ENCODE assay signal across 7 cellular contexts in genomic region chr7:47786557-47787248, GRCh38.
A peak's percentile ranks its signal among the peaks of the same experiment; 100 is the strongest.
DNase-seq lines count a peak whose midpoint lies in the region; ATAC-seq and TF ChIP-seq lines count a peak whose summit lies in the region.

No MANE protein-coding gene starts in this region.

- intact Hi-C loops in lower leg skin (cut with DNase I; ENCODE audit: low total_unique reads) = no loop called here
- intact Hi-C loops in upper lobe of right lung (cut with DNase I) = no loop called here

- H3K4me3 ChIP-seq in lower leg skin (ENCODE audit: low read depth, poor library complexity, severe bottlenecking) (no peak overlapping the region), upper lobe of right lung (no peak overlapping the region)

- H3K9me3 Mint-ChIP-seq in chondrocyte (ENCODE audit: low read depth) = peaks cover 3% of the 10 kb centered on the region

- H3K9me3 ChIP-seq in upper lobe of right lung = no peaks in the 10 kb centered on the region

- H3K36me3 ChIP-seq in upper lobe of right lung = no peaks in the 10 kb centered on the region

- no peak overlapping the region for H3K27ac ChIP-seq in upper lobe of right lung

- ATAC-seq in upper lobe of right lung (peak; percentile 77), GM19463 (IDR thresholded peaks at IDR 0.05; ENCODE audit: unreplicated experiment) (no peak), GM19351 (IDR thresholded peaks at IDR 0.05; ENCODE audit: unreplicated experiment) (no peak)

- no peak for TF ChIP-seq POLR2A in lower leg skin (IDR thresholded peaks at IDR 0.05)

- H3K27me3 Mint-ChIP-seq in chondrocyte (ENCODE audit: low read depth) = no peaks in the 10 kb centered on the region

- no peak overlapping the region for H3K4me3 Mint-ChIP-seq in chondrocyte (ENCODE audit: unreplicated experiment)

- no peaks in the 10 kb centered on the region for H3K27me3 ChIP-seq in upper lobe of right lung

- peak; percentile 55 for DNase-seq in HuH-7 (ENCODE audit: low spot score)
- no peak for DNase-seq in chondrocyte (ENCODE audit: low spot score)
- DNase-seq in lower leg skin (ENCODE audit: low spot score in 2 of 2) = peak; percentile 73 to 91
- DNase-seq in upper lobe of right lung = no peak
- DNase-seq in GM10266 (ENCODE audit: extremely low spot score) = no peak

- H3K4me1 Mint-ChIP-seq in chondrocyte (ENCODE audit: low read depth) = peaks cover 72% of the 10 kb centered on the region

- H3K36me3 Mint-ChIP-seq in chondrocyte (ENCODE audit: low read depth) = peaks cover under 1% of the 10 kb centered on the region

- peaks cover 9% of the 10 kb centered on the region for H3K4me1 ChIP-seq in upper lobe of right lung

- WGBS in lower leg skin, 2 donors = 16 to 17% methylated on average over 11 of the region's 11 CpGs

- H3K27ac Mint-ChIP-seq in chondrocyte (ENCODE audit: unreplicated experiment) = peak overlapping the region; percentile 93

- peak; percentile 15 for TF ChIP-seq CTCF in chondrocyte (IDR thresholded peaks at IDR 0.05)
- no peak for TF ChIP-seq CTCF in lower leg skin (IDR thresholded peaks at IDR 0.05)
- TF ChIP-seq CTCF in upper lobe of right lung (IDR thresholded peaks at IDR 0.05) = no peak
- no peak for TF ChIP-seq CTCF in GM10266 (IDR thresholded peaks at IDR 0.05; ENCODE audit: control insufficient read depth, insufficient read depth, low read depth, missing control alignments)

Comparison
In these comparisons a context has a peak if more than half of its experiments do, and no peak if none do; other contexts are left out.
1. DNase-seq: peak in HuH-7 (single experiment) and lower leg skin (2 of 2); none in chondrocyte (single experiment), upper lobe of right lung (single experiment) and GM10266 (single experiment).